12 cellular contexts compared by ENCODE assay signal in genomic region chr11:86143429-86144030, GRCh38.
DNase-seq lines count a peak whose midpoint lies in the region; ATAC-seq, FAIRE-seq and TF ChIP-seq lines count a peak whose summit lies in the region.
"Had no signal": no experiment of that assay in that cellular context is flagged by ENCODE, and none has a peak within 500 bp of the region (broad histone marks: within the 10 kb centered on the region; RNA-seq: fewer than 3 reads in every experiment).

No MANE protein-coding gene starts in this region.

- no peak overlapping the region for H3K18ac ChIP-seq in neuronal stem cell (ENCODE audit: low read length)

- H3K79me1 ChIP-seq in neuronal stem cell (ENCODE audit: low read depth, low read length): no peaks in the 10 kb centered on the region

- peaks cover 2% of the 10 kb centered on the region for H3K9me3 Mint-ChIP-seq in glutamatergic neuron (ENCODE audit: unreplicated experiment)

- no peaks in the 10 kb centered on the region for H3K4me1 Mint-ChIP-seq in glutamatergic neuron (ENCODE audit: low read depth, unreplicated experiment)

- no peak overlapping the region for H2AK5ac ChIP-seq in neuronal stem cell (ENCODE audit: low read depth, low read length)

- H3K9ac ChIP-seq in neuronal stem cell (ENCODE audit: low read depth, low read length, poor library complexity): no peak overlapping the region

- TF ChIP-seq CTCF in lower lobe of right lung (IDR thresholded peaks at IDR 0.05): no peak
- TF ChIP-seq CTCF in glutamatergic neuron (IDR thresholded peaks at IDR 0.05; ENCODE audit: partially characterized antibody, unreplicated experiment): no peak

- H3K4me3 Mint-ChIP-seq in glutamatergic neuron (ENCODE audit: unreplicated experiment): no peak overlapping the region

- DNase-seq in GM12891 (ENCODE audit: insufficient read length, low spot score) (no peak), SKM-1 treated with dmso at 0.1 percent for 144 hours (lab: John Stamatoyannopoulos, UW; ENCODE audit: unreplicated experiment) (peak; percentile 52), lower lobe of right lung (no peak), glutamatergic neuron (no peak), neuronal stem cell (ENCODE audit: low spot score) (no peak)
- no peak for DNase-seq in NK-92 treated with Interleukin-12 subunit alpha and Interleukin-12 subunit beta, amount 100 ng/mL, for 24 hours (lab: John Stamatoyannopoulos, UW)
- DNase-seq: brain microvascular endothelial cell, kidney glomerular epithelial cell, NCI-H2081 treated with DMSO at 0.1 percent for 48 hours had no signal

- no peak for TF ChIP-seq POLR2A in GM12891 (IDR thresholded peaks at IDR 0.05; ENCODE audit: low read depth, low read length)

- H3K27me3 ChIP-seq in lower lobe of right lung (ENCODE audit: low read depth) (no peaks in the 10 kb centered on the region), neuronal stem cell (ENCODE audit: control insufficient read depth in 3 of 3, insufficient read depth in 3 of 3, low read depth in 1 of 3, low read length in 3 of 3) (peaks cover 0 to 8% (median 0%) of the 10 kb centered on the region in 3 experiments)
- H3K27me3 ChIP-seq: brain microvascular endothelial cell, SJSA1 had no signal

- peak overlapping the region; percentile 9 for H3K27ac ChIP-seq in lower lobe of right lung
- H3K27ac ChIP-seq in neuronal stem cell (replicated peaks; ENCODE audit: low read length): no peak overlapping the region
- H3K27ac ChIP-seq: brain microvascular endothelial cell, SJSA1 had no signal

- peak; percentile 37 for ATAC-seq in GM21576 (IDR thresholded peaks at IDR 0.05; ENCODE audit: unreplicated experiment)
- ATAC-seq in lower lobe of right lung: peak; percentile 74 to 80

- H3K9me3 ChIP-seq in lower lobe of right lung (no peaks in the 10 kb centered on the region), neuronal stem cell (replicated peaks in 1 of 2; ENCODE audit: control insufficient read depth in 2 of 2, insufficient read depth in 1 of 2, low read depth in 1 of 2, low read length in 2 of 2) (no peaks in the 10 kb centered on the region)
- H3K9me3 ChIP-seq: SJSA1 had no signal

- no peaks in the 10 kb centered on the region for H3K27me3 Mint-ChIP-seq in glutamatergic neuron (ENCODE audit: unreplicated experiment)

- H2AFZ ChIP-seq in neuronal stem cell (ENCODE audit: low read length): no peak overlapping the region

- H3K27ac Mint-ChIP-seq in glutamatergic neuron (ENCODE audit: unreplicated experiment): no peak overlapping the region

- no peak overlapping the region for H3K4ac ChIP-seq in neuronal stem cell (ENCODE audit: low read length)

- H3K4me1 ChIP-seq in lower lobe of right lung (peaks cover 52% of the 10 kb centered on the region), neuronal stem cell (ENCODE audit: control insufficient read depth in 2 of 2, insufficient read depth in 1 of 2, low read depth in 1 of 2, low read length in 2 of 2) (peaks cover 0 to 2% of the 10 kb centered on the region in 2 donors)
- H3K4me1 ChIP-seq: SJSA1 had no signal

- H3K14ac ChIP-seq in neuronal stem cell (ENCODE audit: low read length): no peak overlapping the region

- H3K36me3 ChIP-seq in lower lobe of right lung (no peaks in the 10 kb centered on the region), neuronal stem cell (replicated peaks in 1 of 2; ENCODE audit: control insufficient read depth in 2 of 2, insufficient read depth in 2 of 2, low read length in 2 of 2) (no peaks in the 10 kb centered on the region)
- H3K36me3 ChIP-seq: brain microvascular endothelial cell, SJSA1 had no signal

- H4K8ac ChIP-seq in neuronal stem cell (ENCODE audit: low read depth, low read length): no peak overlapping the region

- H3K4me2 ChIP-seq in neuronal stem cell (ENCODE audit: insufficient read depth, low read length, poor library complexity, severe bottlenecking): no peak overlapping the region

- no CpG with 5 or more reads among the region's 4 CpGs for WGBS in neuronal stem cell (ENCODE audit: extremely low coverage in 2 of 2, insufficient read length in 2 of 2, insufficient replicate concordance in 1 of 2), 2 donors

- H3K23ac ChIP-seq in neuronal stem cell (ENCODE audit: low read depth, low read length, poor library complexity): no peak overlapping the region

- H4K91ac ChIP-seq in neuronal stem cell (ENCODE audit: low read depth, low read length, poor library complexity): no peak overlapping the region

- no peaks in the 10 kb centered on the region for H3K36me3 Mint-ChIP-seq in glutamatergic neuron (ENCODE audit: unreplicated experiment)

- intact Hi-C loops in lower lobe of right lung (cut with DNase I): no loop called here

- peak; percentile 54 for FAIRE-seq in GM12891 (lab: Jason Lieb, UNC)
- FAIRE-seq: G401.6 had no signal

- H2BK5ac ChIP-seq in neuronal stem cell (ENCODE audit: low read length): no peak overlapping the region

- H2BK12ac ChIP-seq in neuronal stem cell (ENCODE audit: low read length): no peak overlapping the region

- H2BK15ac ChIP-seq in neuronal stem cell (ENCODE audit: low read length): no peak overlapping the region

- no peak overlapping the region for H2BK120ac ChIP-seq in neuronal stem cell (ENCODE audit: low read depth, low read length)

- H3K4me3 ChIP-seq in lower lobe of right lung (no peak overlapping the region), neuronal stem cell (ENCODE audit: low read length in 2 of 2) (no peak overlapping the region)
- H3K4me3 ChIP-seq: SJSA1 had no signal

TF ChIP-seq in GM12891, 5 proteins besides CTCF, POLR2A, EP300 and RAD21:
- no peak for TF ChIP-seq POLR2AphosphoS5 (IDR thresholded peaks at IDR 0.05; ENCODE audit: low read depth, low read length)
- no peak for TF ChIP-seq POU2F2 (IDR thresholded peaks at IDR 0.05; ENCODE audit: low read depth, low read length)
- no peak for TF ChIP-seq PAX5 (IDR thresholded peaks at IDR 0.05; ENCODE audit: insufficient read depth, low read length, severe bottlenecking)
- no peak for TF ChIP-seq SPI1 (IDR thresholded peaks at IDR 0.05; ENCODE audit: low read depth, low read length)
- no peak for TF ChIP-seq TAF1 (IDR thresholded peaks at IDR 0.05; ENCODE audit: low read depth, low read length)
